In the genomic region with DNA sequence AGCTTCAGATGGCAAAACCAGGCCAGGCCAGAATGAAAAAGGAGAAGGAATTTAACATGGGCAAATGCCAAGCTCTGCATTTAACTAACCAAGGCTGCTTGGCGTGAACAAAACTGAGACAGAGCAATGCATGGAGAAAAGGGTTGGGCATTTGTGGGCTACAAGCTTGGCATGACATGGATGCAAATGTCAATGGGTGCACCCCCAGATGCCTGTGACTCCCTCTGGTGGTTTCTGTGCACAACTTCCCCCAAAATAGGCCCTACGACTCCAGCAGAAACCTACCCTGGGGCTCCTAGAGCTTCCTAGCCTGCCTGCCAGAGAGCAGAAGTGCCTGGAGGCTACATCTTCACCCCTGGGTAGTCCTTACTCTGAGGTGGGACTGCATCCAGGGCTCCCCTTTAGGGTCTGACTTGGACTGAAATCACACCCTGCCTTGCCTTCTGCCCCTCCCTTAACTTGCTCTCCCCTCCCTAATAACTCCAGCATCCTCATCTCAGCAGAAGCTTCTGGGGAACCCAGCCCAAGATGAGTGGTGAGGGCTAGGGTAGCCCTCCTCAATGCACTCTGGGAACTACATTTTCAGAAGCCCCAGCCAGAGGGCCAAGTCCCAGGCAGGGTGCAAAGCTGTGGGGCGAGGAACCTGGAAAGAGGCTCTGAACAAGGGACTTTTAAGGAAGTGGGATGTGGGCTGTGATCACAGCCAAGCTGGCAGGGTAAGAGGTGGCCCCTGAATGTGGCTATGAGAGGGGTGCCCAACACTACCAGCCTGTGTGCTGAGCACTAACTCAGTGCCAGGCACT, we compare ENCODE assay signal across 10 cellular contexts. TPM values are rescaled to one million over a fixed set of nuclear protein-coding genes. Genes with fewer than 3 reads are reported as not detected.
A peak's percentile ranks its signal among the peaks of the same experiment; 100 is the strongest.
DNase-seq lines count a peak whose midpoint lies in the region; ATAC-seq and TF ChIP-seq lines count a peak whose summit lies in the region.
"Had no signal": no experiment of that assay in that cellular context is flagged by ENCODE, and none has a peak within 500 bp of the region (broad histone marks: within the 10 kb centered on the region; RNA-seq: fewer than 3 reads in every experiment).

No MANE protein-coding gene starts in this region.

- H3K4me1 ChIP-seq in PC-9 (replicated peaks; ENCODE audit: insufficient read depth) (peaks cover 26% of the 10 kb centered on the region), esophagus squamous epithelium (peaks cover 16 to 75% (median 21%) of the 10 kb centered on the region in 3 donors), spleen (peaks cover 0 to 7% (median 3%) of the 10 kb centered on the region in 6 donors)
- H3K4me1 ChIP-seq: uterus had no signal

- H3F3A ChIP-seq in PC-9 (ENCODE audit: insufficient read depth, low read depth), result peaks cover 17% of the 10 kb centered on the region; the same call in 1 of the 2 replicates

- H3K79me2 ChIP-seq in PC-9 (ENCODE audit: low read depth), result no peaks in the 10 kb centered on the region

- DNase-seq in activated T-cell treated with anti-CD3 and anti-CD28 coated beads, Interleukin-2, amount 50 U/mL, for 24 hours, result peak; percentile 28
- DNase-seq in activated T-cell treated with anti-CD3 and anti-CD28 coated beads, Interleukin-2, amount 50 U/mL, for 72 hours, result no peak
- peak; percentile 74 to 79 for DNase-seq in PC-9
- DNase-seq in esophagus squamous epithelium (lab: John Stamatoyannopoulos, UW), result no peak
- peak; percentile 65 for DNase-seq in spleen
- DNase-seq in foreskin melanocyte, result no peak
- DNase-seq in NCI-H345 treated with DMSO at 0.1 percent for 48 hours (lab: John Stamatoyannopoulos, UW; ENCODE audit: unreplicated experiment), result no peak

- TF ChIP-seq CTCF in PC-9 (conservative IDR thresholded peaks at IDR 0.05), result peak; percentile 77
- TF ChIP-seq CTCF in esophagus squamous epithelium (IDR thresholded peaks at IDR 0.05), result peak in 4 of 6 experiments; percentile 17 to 51 (median 34)
- peak in 5 of 11 experiments; percentile 12 to 32 (median 24) for TF ChIP-seq CTCF in spleen (IDR thresholded peaks at IDR 0.05 in 8 of 11, conservative IDR thresholded peaks at IDR 0.05 in 3 of 11)

- no peak overlapping the region for H3K4me3 Mint-ChIP-seq in activated T-cell treated with anti-CD3 and anti-CD28 coated beads, Interleukin-2, amount 50 U/mL, for 24 hours
- no peak overlapping the region for H3K4me3 Mint-ChIP-seq in activated T-cell treated with anti-CD3 and anti-CD28 coated beads, Interleukin-2, amount 50 U/mL, for 72 hours

- H3K4me3 ChIP-seq in PC-9 (no peak overlapping the region), esophagus squamous epithelium (no peak overlapping the region), spleen (no peak overlapping the region)
- H3K4me3 ChIP-seq: uterus had no signal

- H3K9me3 ChIP-seq in PC-9 (ENCODE audit: insufficient read depth, low read depth) (no peaks in the 10 kb centered on the region), esophagus squamous epithelium (no peaks in the 10 kb centered on the region), spleen (no peaks in the 10 kb centered on the region)
- H3K9me3 ChIP-seq: uterus had no signal

- no peak overlapping the region for H2AFZ ChIP-seq in PC-9

- TF ChIP-seq POLR2A in esophagus squamous epithelium (IDR thresholded peaks at IDR 0.05), result no peak
- no peak for TF ChIP-seq POLR2A in spleen (IDR thresholded peaks at IDR 0.05)

- no TSS peak for BruUV-seq in PC-9 (replicated peaks; lab: Mats Ljungman, UMichigan)

- WGBS in esophagus squamous epithelium, 2 donors, result 52 to 55% methylated on average over 3 of the region's 3 CpGs
- 55 to 67% (median 62%) methylated on average over 3 of the region's 3 CpGs for WGBS in spleen, 5 donors

- H3K36me3 Mint-ChIP-seq in activated T-cell treated with anti-CD3 and anti-CD28 coated beads, Interleukin-2, amount 50 U/mL, for 24 hours (ENCODE audit: low read depth), result no peaks in the 10 kb centered on the region
- peaks cover 0 to 2% of the 10 kb centered on the region in 2 donors for H3K36me3 Mint-ChIP-seq in activated T-cell treated with anti-CD3 and anti-CD28 coated beads, Interleukin-2, amount 50 U/mL, for 72 hours (ENCODE audit: insufficient read depth in 2 of 2)

- H3K27ac ChIP-seq in PC-9, result peak overlapping the region; percentile 57
- H3K27ac ChIP-seq in esophagus squamous epithelium, result peak overlapping the region in 1 of 4 donors; percentile 43
- no peak overlapping the region for H3K27ac ChIP-seq in spleen
- H3K27ac ChIP-seq: uterus had no signal

- H3K36me3 ChIP-seq in PC-9 (ENCODE audit: low read depth) (no peaks in the 10 kb centered on the region), esophagus squamous epithelium (peaks cover 0 to 5% (median 0%) of the 10 kb centered on the region in 3 donors), spleen (no peaks in the 10 kb centered on the region)
- H3K36me3 ChIP-seq: uterus had no signal

- intact Hi-C loops in PC-9 (cut with micrococcal nuclease; ENCODE audit: unreplicated experiment) (loop anchor here (2.0 kb wide), 1 partner anchor 16 kb away; no protein-coding TSS in a partner anchor), esophagus squamous epithelium (cut with DNase I) (no loop called here), spleen (cut with DNase I; ENCODE audit: low total_unique reads) (no loop called here)

- POLR2A ChIA-PET in PC-9 (lab: Charles Lee; ENCODE audit: unreplicated experiment), result interaction anchor here (0.6 kb wide), 3 partner anchors 21 to 862 kb away, joined by 3 read pairs; no protein-coding TSS in a partner anchor

- no peak overlapping the region for H3K27ac Mint-ChIP-seq in activated T-cell treated with anti-CD3 and anti-CD28 coated beads, Interleukin-2, amount 50 U/mL, for 24 hours
- H3K27ac Mint-ChIP-seq in activated T-cell treated with anti-CD3 and anti-CD28 coated beads, Interleukin-2, amount 50 U/mL, for 72 hours, result no peak overlapping the region

- H3K9me2 ChIP-seq in PC-9 (ENCODE audit: insufficient read depth), result no peaks in the 10 kb centered on the region

- ATAC-seq in activated T-cell treated with anti-CD3 and anti-CD28 coated beads, Interleukin-2, amount 50 U/mL, for 72 hours (replicated peaks in 1 of 2), result no peak
- no peak for ATAC-seq in HG03095 (IDR thresholded peaks at IDR 0.05; ENCODE audit: unreplicated experiment)

- CTCF ChIA-PET in PC-9 (lab: Charles Lee), result interaction anchor here (0.6 to 1.5 kb wide), 7 partner anchors 11 to 1944 kb away, joined by 3 to 6 read pairs (median 3); a partner anchor contains a TSS

- H3K4me1 Mint-ChIP-seq in activated T-cell treated with anti-CD3 and anti-CD28 coated beads, Interleukin-2, amount 50 U/mL, for 24 hours (ENCODE audit: low read depth), result peaks cover 6% of the 10 kb centered on the region
- no peaks in the 10 kb centered on the region for H3K4me1 Mint-ChIP-seq in activated T-cell treated with anti-CD3 and anti-CD28 coated beads, Interleukin-2, amount 50 U/mL, for 72 hours (ENCODE audit: low read depth)

- no peaks in the 10 kb centered on the region for H3K9me3 Mint-ChIP-seq in activated T-cell treated with anti-CD3 and anti-CD28 coated beads, Interleukin-2, amount 50 U/mL, for 24 hours
- H3K9me3 Mint-ChIP-seq in activated T-cell treated with anti-CD3 and anti-CD28 coated beads, Interleukin-2, amount 50 U/mL, for 72 hours, result no peaks in the 10 kb centered on the region

- H4K20me1 ChIP-seq in PC-9 (ENCODE audit: insufficient read depth), result no peaks in the 10 kb centered on the region

- H3K4me2 ChIP-seq in PC-9, result peak overlapping the region; percentile 43

- H3K27me3 Mint-ChIP-seq in activated T-cell treated with anti-CD3 and anti-CD28 coated beads, Interleukin-2, amount 50 U/mL, for 24 hours, result peaks cover 33% of the 10 kb centered on the region
- H3K27me3 Mint-ChIP-seq in activated T-cell treated with anti-CD3 and anti-CD28 coated beads, Interleukin-2, amount 50 U/mL, for 72 hours (ENCODE audit: low read depth), result peaks cover 20% of the 10 kb centered on the region

- no peaks in the 10 kb centered on the region for H3K27me3 ChIP-seq in PC-9 (ENCODE audit: insufficient read depth, low read depth)
- H3K27me3 ChIP-seq in esophagus squamous epithelium, result peaks cover 0 to 15% (median 0%) of the 10 kb centered on the region in 4 donors
- H3K27me3 ChIP-seq in spleen (replicated peaks in 1 of 7), result peaks cover 0 to 43% (median 10%) of the 10 kb centered on the region in 7 donors

RNA-seq across cellular contexts. Expression of a gene that starts 11.3 kb away (rescaled TPM):
- total RNA-seq in activated T-cell treated with anti-CD3 and anti-CD28 coated beads, Interleukin-2, amount 50 U/mL, for 72 hours, result not detected
- total RNA-seq in PC-9 (2021) (33.1 and 53.6 TPM in 2 replicates), esophagus squamous epithelium (1 to 10 TPM; 7.6 to 8.3 (median 8.1) TPM), spleen (not detected)
- not detected for polyA plus RNA-seq in spleen
- total RNA-seq: T-helper 2 cell treated with Interferon-gamma antibody and Interleukin-4, amounts not matched to agents 100 ng/mL and 5 ng/mL, for 36 hours had no signal

RNA-seq across cellular contexts. Expression of a gene that starts 33.7 kb away (rescaled TPM):
- 1 to 10 TPM in 1 of 2 donors, not detected in 1; 1.6 TPM for total RNA-seq in activated T-cell treated with anti-CD3 and anti-CD28 coated beads, Interleukin-2, amount 50 U/mL, for 72 hours
- total RNA-seq in PC-9 (2021) (1.9 and 3.3 TPM in 2 replicates), esophagus squamous epithelium (1 to 10 TPM in 2 of 4 donors, under 1 TPM in 2; 0.31 to 2.7 (median 1.0) TPM), spleen (1 to 10 TPM in 6 of 7 donors, under 1 TPM in 1; 0.92 to 8.4 (median 3.2) TPM)
- polyA plus RNA-seq in spleen, result 1 to 10 TPM in 2 of 3 donors, under 1 TPM in 1; 0.20 to 1.5 (median 1.0) TPM

Comparison
In these comparisons a context has a peak if more than half of its experiments do, and no peak if none do; other contexts are left out.
1. DNase-seq: peak in activated T-cell treated with anti-CD3 and anti-CD28 coated beads, Interleukin-2, amount 50 U/mL, for 24 hours (single experiment), PC-9 (2 of 2) and spleen (single experiment); none in activated T-cell treated with anti-CD3 and anti-CD28 coated beads, Interleukin-2, amount 50 U/mL, for 72 hours (0 of 2), esophagus squamous epithelium (single experiment), foreskin melanocyte (single experiment) and NCI-H345 treated with DMSO at 0.1 percent for 48 hours (single experiment).
2. RNA of a gene that starts 11.3 kb away (total RNA-seq): 33.1 to 53.6 TPM in PC-9 and 7.6 to 8.3 TPM in esophagus squamous epithelium; not detected in activated T-cell treated with anti-CD3 and anti-CD28 coated beads, Interleukin-2, amount 50 U/mL, for 72 hours and not detected in spleen; every median in the first group is over 4 times any median in the second.